2 cellular contexts compared by ENCODE assay signal in the genomic region with DNA sequence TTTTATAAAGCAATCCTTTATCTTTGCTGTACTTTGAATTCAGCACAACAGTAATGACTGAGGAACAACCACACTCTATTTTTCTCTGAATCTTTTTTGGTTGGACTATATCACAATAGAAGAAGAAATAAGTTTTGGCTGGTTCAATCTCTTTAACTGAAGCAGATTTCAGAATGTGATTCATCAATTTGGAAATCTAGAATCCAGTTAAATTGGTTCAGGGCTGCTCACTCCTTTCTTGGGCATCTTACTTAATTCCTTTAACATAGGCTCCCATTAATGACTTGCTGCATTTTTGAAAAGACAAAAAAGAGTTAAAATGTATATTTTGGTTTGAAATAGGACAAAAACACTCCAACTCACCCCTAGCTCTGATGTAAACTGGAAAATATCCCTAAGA.
TF ChIP-seq lines count a peak whose summit lies in the region.

No MANE protein-coding gene starts in this region.

TF ChIP-seq in A549, 52 proteins besides CTCF, POLR2A, EP300 and RAD21 (continued from another document):
- TF ChIP-seq, protein P1, sequence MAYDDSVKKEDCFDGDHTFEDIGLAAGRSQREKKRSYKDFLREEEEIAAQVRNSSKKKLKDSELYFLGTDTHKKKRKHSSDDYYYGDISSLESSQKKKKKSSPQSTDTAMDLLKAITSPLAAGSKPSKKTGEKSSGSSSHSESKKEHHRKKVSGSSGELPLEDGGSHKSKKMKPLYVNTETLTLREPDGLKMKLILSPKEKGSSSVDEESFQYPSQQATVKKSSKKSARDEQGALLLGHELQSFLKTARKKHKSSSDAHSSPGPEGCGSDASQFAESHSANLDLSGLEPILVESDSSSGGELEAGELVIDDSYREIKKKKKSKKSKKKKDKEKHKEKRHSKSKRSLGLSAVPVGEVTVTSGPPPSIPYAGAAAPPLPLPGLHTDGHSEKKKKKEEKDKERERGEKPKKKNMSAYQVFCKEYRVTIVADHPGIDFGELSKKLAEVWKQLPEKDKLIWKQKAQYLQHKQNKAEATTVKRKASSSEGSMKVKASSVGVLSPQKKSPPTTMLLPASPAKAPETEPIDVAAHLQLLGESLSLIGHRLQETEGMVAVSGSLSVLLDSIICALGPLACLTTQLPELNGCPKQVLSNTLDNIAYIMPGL (CRISPR knock-in tag; IDR thresholded peaks at IDR 0.05; ENCODE audit: borderline replicate concordance): no peak
- TF ChIP-seq, protein P2, sequence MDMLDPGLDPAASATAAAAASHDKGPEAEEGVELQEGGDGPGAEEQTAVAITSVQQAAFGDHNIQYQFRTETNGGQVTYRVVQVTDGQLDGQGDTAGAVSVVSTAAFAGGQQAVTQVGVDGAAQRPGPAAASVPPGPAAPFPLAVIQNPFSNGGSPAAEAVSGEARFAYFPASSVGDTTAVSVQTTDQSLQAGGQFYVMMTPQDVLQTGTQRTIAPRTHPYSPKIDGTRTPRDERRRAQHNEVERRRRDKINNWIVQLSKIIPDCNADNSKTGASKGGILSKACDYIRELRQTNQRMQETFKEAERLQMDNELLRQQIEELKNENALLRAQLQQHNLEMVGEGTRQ (IDR thresholded peaks at IDR 0.05): no peak
- TF ChIP-seq HDAC2 (IDR thresholded peaks at IDR 0.05) (no peak), FOSB (CRISPR knock-in tag; IDR thresholded peaks at IDR 0.05) (no peak), ZFP36 (IDR thresholded peaks at IDR 0.05; ENCODE audit: borderline replicate concordance, partially characterized antibody) (no peak), CHD2 (IDR thresholded peaks at IDR 0.05; ENCODE audit: low read length, partially characterized antibody) (no peak), HEYL (CRISPR knock-in tag; IDR thresholded peaks at IDR 0.05) (no peak)
- TF ChIP-seq, protein P3, sequence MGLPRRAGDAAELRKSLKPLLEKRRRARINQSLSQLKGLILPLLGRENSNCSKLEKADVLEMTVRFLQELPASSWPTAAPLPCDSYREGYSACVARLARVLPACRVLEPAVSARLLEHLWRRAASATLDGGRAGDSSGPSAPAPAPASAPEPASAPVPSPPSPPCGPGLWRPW (IDR thresholded peaks at IDR 0.05): no peak

TF ChIP-seq in GM23338, 12 proteins besides CTCF, POLR2A, EP300 and RAD21 (continued from another document):
- TF ChIP-seq, protein P4, sequence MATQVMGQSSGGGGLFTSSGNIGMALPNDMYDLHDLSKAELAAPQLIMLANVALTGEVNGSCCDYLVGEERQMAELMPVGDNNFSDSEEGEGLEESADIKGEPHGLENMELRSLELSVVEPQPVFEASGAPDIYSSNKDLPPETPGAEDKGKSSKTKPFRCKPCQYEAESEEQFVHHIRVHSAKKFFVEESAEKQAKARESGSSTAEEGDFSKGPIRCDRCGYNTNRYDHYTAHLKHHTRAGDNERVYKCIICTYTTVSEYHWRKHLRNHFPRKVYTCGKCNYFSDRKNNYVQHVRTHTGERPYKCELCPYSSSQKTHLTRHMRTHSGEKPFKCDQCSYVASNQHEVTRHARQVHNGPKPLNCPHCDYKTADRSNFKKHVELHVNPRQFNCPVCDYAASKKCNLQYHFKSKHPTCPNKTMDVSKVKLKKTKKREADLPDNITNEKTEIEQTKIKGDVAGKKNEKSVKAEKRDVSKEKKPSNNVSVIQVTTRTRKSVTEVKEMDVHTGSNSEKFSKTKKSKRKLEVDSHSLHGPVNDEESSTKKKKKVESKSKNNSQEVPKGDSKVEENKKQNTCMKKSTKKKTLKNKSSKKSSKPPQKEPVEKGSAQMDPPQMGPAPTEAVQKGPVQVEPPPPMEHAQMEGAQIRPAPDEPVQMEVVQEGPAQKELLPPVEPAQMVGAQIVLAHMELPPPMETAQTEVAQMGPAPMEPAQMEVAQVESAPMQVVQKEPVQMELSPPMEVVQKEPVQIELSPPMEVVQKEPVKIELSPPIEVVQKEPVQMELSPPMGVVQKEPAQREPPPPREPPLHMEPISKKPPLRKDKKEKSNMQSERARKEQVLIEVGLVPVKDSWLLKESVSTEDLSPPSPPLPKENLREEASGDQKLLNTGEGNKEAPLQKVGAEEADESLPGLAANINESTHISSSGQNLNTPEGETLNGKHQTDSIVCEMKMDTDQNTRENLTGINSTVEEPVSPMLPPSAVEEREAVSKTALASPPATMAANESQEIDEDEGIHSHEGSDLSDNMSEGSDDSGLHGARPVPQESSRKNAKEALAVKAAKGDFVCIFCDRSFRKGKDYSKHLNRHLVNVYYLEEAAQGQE (IDR thresholded peaks at IDR 0.05; ENCODE audit: unreplicated experiment): no peak
- TF ChIP-seq EZH2phosphoT487 (IDR thresholded peaks at IDR 0.05; ENCODE audit: unreplicated experiment) (no peak), STAT1 (IDR thresholded peaks at IDR 0.05; ENCODE audit: unreplicated experiment) (no peak), POLR2AphosphoS5 (IDR thresholded peaks at IDR 0.05; ENCODE audit: low read depth) (no peak), ZNF331 (CRISPR knock-in tag; IDR thresholded peaks at IDR 0.05; ENCODE audit: low read depth) (no peak), EZH2 (IDR thresholded peaks at IDR 0.05; ENCODE audit: low read depth, unreplicated experiment) (no peak), CREB1 (CRISPR knock-in tag; IDR thresholded peaks at IDR 0.05; ENCODE audit: low read depth) (no peak), JUNB (IDR thresholded peaks at IDR 0.05; ENCODE audit: unreplicated experiment) (no peak), ZNF114 (CRISPR knock-in tag; IDR thresholded peaks at IDR 0.05) (no peak)
- TF ChIP-seq, protein P5, sequence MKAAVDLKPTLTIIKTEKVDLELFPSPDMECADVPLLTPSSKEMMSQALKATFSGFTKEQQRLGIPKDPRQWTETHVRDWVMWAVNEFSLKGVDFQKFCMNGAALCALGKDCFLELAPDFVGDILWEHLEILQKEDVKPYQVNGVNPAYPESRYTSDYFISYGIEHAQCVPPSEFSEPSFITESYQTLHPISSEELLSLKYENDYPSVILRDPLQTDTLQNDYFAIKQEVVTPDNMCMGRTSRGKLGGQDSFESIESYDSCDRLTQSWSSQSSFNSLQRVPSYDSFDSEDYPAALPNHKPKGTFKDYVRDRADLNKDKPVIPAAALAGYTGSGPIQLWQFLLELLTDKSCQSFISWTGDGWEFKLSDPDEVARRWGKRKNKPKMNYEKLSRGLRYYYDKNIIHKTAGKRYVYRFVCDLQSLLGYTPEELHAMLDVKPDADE (IDR thresholded peaks at IDR 0.05): no peak
- TF ChIP-seq, protein P6, sequence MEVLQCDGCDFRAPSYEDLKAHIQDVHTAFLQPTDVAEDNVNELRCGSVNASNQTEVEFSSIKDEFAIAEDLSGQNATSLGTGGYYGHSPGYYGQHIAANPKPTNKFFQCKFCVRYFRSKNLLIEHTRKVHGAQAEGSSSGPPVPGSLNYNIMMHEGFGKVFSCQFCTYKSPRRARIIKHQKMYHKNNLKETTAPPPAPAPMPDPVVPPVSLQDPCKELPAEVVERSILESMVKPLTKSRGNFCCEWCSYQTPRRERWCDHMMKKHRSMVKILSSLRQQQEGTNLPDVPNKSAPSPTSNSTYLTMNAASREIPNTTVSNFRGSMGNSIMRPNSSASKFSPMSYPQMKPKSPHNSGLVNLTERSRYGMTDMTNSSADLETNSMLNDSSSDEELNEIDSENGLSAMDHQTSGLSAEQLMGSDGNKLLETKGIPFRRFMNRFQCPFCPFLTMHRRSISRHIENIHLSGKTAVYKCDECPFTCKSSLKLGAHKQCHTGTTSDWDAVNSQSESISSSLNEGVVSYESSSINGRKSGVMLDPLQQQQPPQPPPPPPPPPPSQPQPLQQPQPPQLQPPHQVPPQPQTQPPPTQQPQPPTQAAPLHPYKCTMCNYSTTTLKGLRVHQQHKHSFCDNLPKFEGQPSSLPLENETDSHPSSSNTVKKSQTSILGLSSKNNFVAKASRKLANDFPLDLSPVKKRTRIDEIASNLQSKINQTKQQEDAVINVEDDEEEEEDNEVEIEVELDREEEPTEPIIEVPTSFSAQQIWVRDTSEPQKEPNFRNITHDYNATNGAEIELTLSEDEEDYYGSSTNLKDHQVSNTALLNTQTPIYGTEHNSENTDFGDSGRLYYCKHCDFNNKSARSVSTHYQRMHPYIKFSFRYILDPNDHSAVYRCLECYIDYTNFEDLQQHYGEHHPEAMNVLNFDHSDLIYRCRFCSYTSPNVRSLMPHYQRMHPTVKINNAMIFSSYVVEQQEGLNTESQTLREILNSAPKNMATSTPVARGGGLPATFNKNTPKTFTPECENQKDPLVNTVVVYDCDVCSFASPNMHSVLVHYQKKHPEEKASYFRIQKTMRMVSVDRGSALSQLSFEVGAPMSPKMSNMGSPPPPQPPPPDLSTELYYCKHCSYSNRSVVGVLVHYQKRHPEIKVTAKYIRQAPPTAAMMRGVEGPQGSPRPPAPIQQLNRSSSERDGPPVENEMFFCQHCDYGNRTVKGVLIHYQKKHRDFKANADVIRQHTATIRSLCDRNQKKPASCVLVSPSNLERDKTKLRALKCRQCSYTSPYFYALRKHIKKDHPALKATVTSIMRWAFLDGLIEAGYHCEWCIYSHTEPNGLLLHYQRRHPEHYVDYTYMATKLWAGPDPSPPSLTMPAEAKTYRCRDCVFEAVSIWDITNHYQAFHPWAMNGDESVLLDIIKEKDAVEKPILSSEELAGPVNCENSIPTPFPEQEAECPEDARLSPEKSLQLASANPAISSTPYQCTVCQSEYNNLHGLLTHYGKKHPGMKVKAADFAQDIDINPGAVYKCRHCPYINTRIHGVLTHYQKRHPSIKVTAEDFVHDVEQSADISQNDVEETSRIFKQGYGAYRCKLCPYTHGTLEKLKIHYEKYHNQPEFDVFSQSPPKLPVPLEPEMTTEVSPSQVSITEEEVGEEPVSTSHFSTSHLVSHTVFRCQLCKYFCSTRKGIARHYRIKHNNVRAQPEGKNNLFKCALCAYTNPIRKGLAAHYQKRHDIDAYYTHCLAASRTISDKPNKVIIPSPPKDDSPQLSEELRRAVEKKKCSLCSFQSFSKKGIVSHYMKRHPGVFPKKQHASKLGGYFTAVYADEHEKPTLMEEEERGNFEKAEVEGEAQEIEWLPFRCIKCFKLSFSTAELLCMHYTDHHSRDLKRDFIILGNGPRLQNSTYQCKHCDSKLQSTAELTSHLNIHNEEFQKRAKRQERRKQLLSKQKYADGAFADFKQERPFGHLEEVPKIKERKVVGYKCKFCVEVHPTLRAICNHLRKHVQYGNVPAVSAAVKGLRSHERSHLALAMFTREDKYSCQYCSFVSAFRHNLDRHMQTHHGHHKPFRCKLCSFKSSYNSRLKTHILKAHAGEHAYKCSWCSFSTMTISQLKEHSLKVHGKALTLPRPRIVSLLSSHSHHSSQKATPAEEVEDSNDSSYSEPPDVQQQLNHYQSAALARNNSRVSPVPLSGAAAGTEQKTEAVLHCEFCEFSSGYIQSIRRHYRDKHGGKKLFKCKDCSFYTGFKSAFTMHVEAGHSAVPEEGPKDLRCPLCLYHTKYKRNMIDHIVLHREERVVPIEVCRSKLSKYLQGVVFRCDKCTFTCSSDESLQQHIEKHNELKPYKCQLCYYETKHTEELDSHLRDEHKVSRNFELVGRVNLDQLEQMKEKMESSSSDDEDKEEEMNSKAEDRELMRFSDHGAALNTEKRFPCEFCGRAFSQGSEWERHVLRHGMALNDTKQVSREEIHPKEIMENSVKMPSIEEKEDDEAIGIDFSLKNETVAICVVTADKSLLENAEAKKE (CRISPR knock-in tag; IDR thresholded peaks at IDR 0.05): no peak
